8 cellular contexts compared by ENCODE assay signal in the genomic region with DNA sequence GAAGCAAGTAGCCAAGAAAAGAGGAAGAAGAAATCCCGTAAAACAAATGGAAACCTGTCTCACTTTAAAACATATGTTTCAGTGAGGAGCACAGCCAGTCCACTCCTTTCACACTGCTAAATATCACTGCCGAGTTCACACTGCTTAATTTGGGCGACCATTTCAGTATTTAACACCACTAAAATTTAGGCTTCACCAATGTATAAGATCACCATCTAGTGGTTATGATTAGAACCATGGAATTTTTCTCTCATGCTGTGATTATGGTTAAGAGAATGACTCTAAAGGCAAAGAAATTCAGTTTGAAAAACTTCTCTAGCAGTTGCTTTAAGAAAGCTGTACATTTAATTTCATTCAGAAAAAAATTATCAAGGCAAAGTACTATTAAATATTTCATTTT. TPM values are rescaled to one million over a fixed set of nuclear protein-coding genes. Genes with fewer than 3 reads are reported as not detected.
DNase-seq lines count a peak whose midpoint lies in the region; ATAC-seq and TF ChIP-seq lines count a peak whose summit lies in the region.

No MANE protein-coding gene starts in this region.

- peak overlapping the region; percentile 28 for H3K27ac Mint-ChIP-seq in activated CD4-positive, alpha-beta memory T cell treated with anti-CD3 and anti-CD28 coated beads for 36 hours
- no peak overlapping the region for H3K27ac Mint-ChIP-seq in activated CD4-positive, alpha-beta memory T cell treated with anti-CD3 and anti-CD28 coated beads, Interleukin-2, amount 10 ng/mL, durations not matched to agents 7 days and 5 days

- H3K27ac ChIP-seq in SK-N-SH (ENCODE audit: low read depth in 2 of 2, low read length in 1 of 2): peak overlapping the region in 1 of 2 experiments; percentile 9; a peak in 1 of 4 replicates
- H3K27ac ChIP-seq in ovary: no peak overlapping the region

- H3K4me1 Mint-ChIP-seq in activated CD4-positive, alpha-beta memory T cell treated with anti-CD3 and anti-CD28 coated beads for 36 hours (ENCODE audit: low read depth): peaks cover 14% of the 10 kb centered on the region
- peaks cover 17% of the 10 kb centered on the region for H3K4me1 Mint-ChIP-seq in activated CD4-positive, alpha-beta memory T cell treated with anti-CD3 and anti-CD28 coated beads, Interleukin-2, amount 10 ng/mL, durations not matched to agents 7 days and 5 days

- H3K9ac ChIP-seq in SK-N-SH: no peak overlapping the region

- H3K4me1 ChIP-seq in SK-N-SH (ENCODE audit: control insufficient read depth in 1 of 2, insufficient read depth in 2 of 2, low read depth in 1 of 2, low read length in 1 of 2): peaks cover 0 to 4% of the 10 kb centered on the region in 2 experiments; a peak in 2 of 4 replicates
- no peaks in the 10 kb centered on the region for H3K4me1 ChIP-seq in ovary (ENCODE audit: insufficient read depth)

- H3K4me3 Mint-ChIP-seq in activated CD4-positive, alpha-beta memory T cell treated with anti-CD3 and anti-CD28 coated beads for 36 hours: no peak overlapping the region
- H3K4me3 Mint-ChIP-seq in activated CD4-positive, alpha-beta memory T cell treated with anti-CD3 and anti-CD28 coated beads, Interleukin-2, amount 10 ng/mL, durations not matched to agents 7 days and 5 days: no peak overlapping the region

- H3K4me3 ChIP-seq in SK-N-SH (ENCODE audit: low read depth in 2 of 2, low read length in 1 of 2) (no peak overlapping the region), fibroblast of mammary gland (ENCODE audit: control insufficient read depth, low read depth, low read length) (no peak overlapping the region), ovary (no peak overlapping the region)

- WGBS in SK-N-SH (ENCODE audit: low lambda C conversion rate): 28% methylated on average over 3 of the region's 3 CpGs
- WGBS in ovary, 3 donors: 7 to 8% (median 8%) methylated on average over 3 of the region's 3 CpGs

- TF ChIP-seq EP300 in SK-N-SH (IDR thresholded peaks at IDR 0.05; ENCODE audit: borderline replicate concordance in 1 of 2, low read depth in 1 of 2, low read length in 1 of 2) (no peak), ovary (IDR thresholded peaks at IDR 0.05) (no peak)

- H2AFZ ChIP-seq in SK-N-SH (ENCODE audit: low read depth): peak overlapping the region; percentile 44

- no peaks in the 10 kb centered on the region for H3K27me3 ChIP-seq in SK-N-SH (ENCODE audit: insufficient read depth)
- H3K27me3 ChIP-seq in ovary: no peaks in the 10 kb centered on the region

- no peak for TF ChIP-seq POLR2A in ovary (IDR thresholded peaks at IDR 0.05)

- ATAC-seq in GM21367 (IDR thresholded peaks at IDR 0.05; ENCODE audit: unreplicated experiment) (peak; percentile 96), HG03469 (IDR thresholded peaks at IDR 0.05; ENCODE audit: unreplicated experiment) (peak; percentile 90)

- H3K9me3 Mint-ChIP-seq in activated CD4-positive, alpha-beta memory T cell treated with anti-CD3 and anti-CD28 coated beads for 36 hours: no peaks in the 10 kb centered on the region
- H3K9me3 Mint-ChIP-seq in activated CD4-positive, alpha-beta memory T cell treated with anti-CD3 and anti-CD28 coated beads, Interleukin-2, amount 10 ng/mL, durations not matched to agents 7 days and 5 days: peaks cover 1% of the 10 kb centered on the region

- POLR2A ChIA-PET in activated CD4-positive, alpha-beta memory T cell treated with anti-CD3 and anti-CD28 coated beads for 36 hours (lab: Charles Lee): no interaction called here
- POLR2A ChIA-PET in activated CD4-positive, alpha-beta memory T cell treated with anti-CD3 and anti-CD28 coated beads, Interleukin-2, amount 10 ng/mL, durations not matched to agents 7 days and 5 days (lab: Charles Lee): interaction anchor here (0.8 to 1.4 kb wide), 4 partner anchors 12 to 98 kb away, joined by 3 read pairs; a partner anchor contains a TSS
- POLR2A ChIA-PET in SK-N-SH (lab: Yijun Ruan, JAX): no interaction called here

- peaks cover 99% of the 10 kb centered on the region for H3K79me2 ChIP-seq in SK-N-SH (ENCODE audit: insufficient read depth)

- peak; percentile 68 for TF ChIP-seq RAD21 in SK-N-SH (IDR thresholded peaks at IDR 0.05; ENCODE audit: low read length)

- H3K27me3 Mint-ChIP-seq in activated CD4-positive, alpha-beta memory T cell treated with anti-CD3 and anti-CD28 coated beads for 36 hours: no peaks in the 10 kb centered on the region
- H3K27me3 Mint-ChIP-seq in activated CD4-positive, alpha-beta memory T cell treated with anti-CD3 and anti-CD28 coated beads, Interleukin-2, amount 10 ng/mL, durations not matched to agents 7 days and 5 days: no peaks in the 10 kb centered on the region

- H3K9me3 ChIP-seq in SK-N-SH (no peaks in the 10 kb centered on the region), ovary (no peaks in the 10 kb centered on the region)

- H4K20me1 ChIP-seq in SK-N-SH (ENCODE audit: insufficient read depth): peaks cover 9% of the 10 kb centered on the region; the same call in 1 of the 2 replicates

- CTCF ChIA-PET in activated CD4-positive, alpha-beta memory T cell treated with anti-CD3 and anti-CD28 coated beads for 36 hours (lab: Charles Lee): interaction anchor here (0.7 to 2.3 kb wide), 24 partner anchors 10 to 338 kb away, joined by 3 to 16 read pairs (median 4); a partner anchor contains a TSS
- CTCF ChIA-PET in activated CD4-positive, alpha-beta memory T cell treated with anti-CD3 and anti-CD28 coated beads, Interleukin-2, amount 10 ng/mL, durations not matched to agents 7 days and 5 days (lab: Charles Lee): interaction anchor here (0.6 to 4.0 kb wide), 29 partner anchors 10 to 338 kb away, joined by 3 to 22 read pairs (median 4); a partner anchor contains a TSS
- CTCF ChIA-PET in SK-N-SH (lab: Yijun Ruan, JAX): interaction anchor here (0.6 to 2.7 kb wide), 25 partner anchors 9 to 1819 kb away, joined by 3 to 15 read pairs (median 4); a partner anchor contains a TSS

- peaks cover 9% of the 10 kb centered on the region for H3K36me3 Mint-ChIP-seq in activated CD4-positive, alpha-beta memory T cell treated with anti-CD3 and anti-CD28 coated beads for 36 hours
- H3K36me3 Mint-ChIP-seq in activated CD4-positive, alpha-beta memory T cell treated with anti-CD3 and anti-CD28 coated beads, Interleukin-2, amount 10 ng/mL, durations not matched to agents 7 days and 5 days (ENCODE audit: low read depth): peaks cover 19% of the 10 kb centered on the region

- peaks cover 0 to 13% of the 10 kb centered on the region in 2 experiments for H3K36me3 ChIP-seq in SK-N-SH (replicated peaks in 1 of 2; ENCODE audit: control insufficient read depth in 1 of 2, insufficient read depth in 2 of 2, low read length in 1 of 2)
- no peaks in the 10 kb centered on the region for H3K36me3 ChIP-seq in ovary

- H3K4me2 ChIP-seq in SK-N-SH: peak overlapping the region; percentile 55; the same call in 1 of the 2 replicates

- TF ChIP-seq CTCF in SK-N-SH (IDR thresholded peaks at IDR 0.05) (peak; percentile 77), fibroblast of mammary gland (conservative IDR thresholded peaks at IDR 0.05; ENCODE audit: control insufficient read depth, insufficient read depth, low read depth, low read length) (peak; percentile 62), ovary (IDR thresholded peaks at IDR 0.05) (peak; percentile 34 to 43 (median 37))

- no peak for DNase-seq in activated CD4-positive, alpha-beta memory T cell treated with anti-CD3 and anti-CD28 coated beads for 36 hours
- DNase-seq in activated CD4-positive, alpha-beta memory T cell treated with anti-CD3 and anti-CD28 coated beads, Interleukin-2, amount 10 ng/mL, durations not matched to agents 7 days and 5 days: no peak
- peak; percentile 39 for DNase-seq in SK-N-SH
- peak; percentile 62 for DNase-seq in fibroblast of mammary gland (ENCODE audit: low read depth)
- DNase-seq in ovary: no peak
- DNase-seq in activated CD4-positive, CD25-positive, alpha-beta regulatory T cell (lab: John Stamatoyannopoulos, UW): no peak

- intact Hi-C loops in activated CD4-positive, alpha-beta memory T cell treated with anti-CD3 and anti-CD28 coated beads for 36 hours (cut with micrococcal nuclease): loop anchor here (1.0 to 5.0 kb wide), 5 partner anchors 17 to 333 kb away; a partner anchor contains a TSS
- intact Hi-C loops in ovary (cut with DNase I): loop anchor here in 1 of 4 donors (10.0 kb wide), 1 partner anchor 153 kb away; no protein-coding TSS in a partner anchor

- peaks cover 24% of the 10 kb centered on the region for H3F3A ChIP-seq in SK-N-SH (replicated peaks; ENCODE audit: insufficient read depth)

- H3K9me2 ChIP-seq in SK-N-SH: no peaks in the 10 kb centered on the region

TF ChIP-seq in SK-N-SH, 30 proteins besides CTCF, POLR2A, EP300 and RAD21:
- TF ChIP-seq SMC3 (IDR thresholded peaks at IDR 0.05; ENCODE audit: low read depth, low read length) (peak; percentile 44), NRF1 (IDR thresholded peaks at IDR 0.05; ENCODE audit: low read depth, low read length) (no peak)

RNA-seq across cellular contexts. Expression of a gene that starts 16.6 kb away (rescaled TPM):
- total RNA-seq in activated CD4-positive, alpha-beta memory T cell treated with anti-CD3 and anti-CD28 coated beads for 36 hours: 10 to 100 TPM; 62.1 to 62.3 TPM
- 10 to 100 TPM; 74.7 to 75.5 TPM for total RNA-seq in activated CD4-positive, alpha-beta memory T cell treated with anti-CD3 and anti-CD28 coated beads, Interleukin-2, amount 10 ng/mL, durations not matched to agents 7 days and 5 days
- polyA plus RNA-seq in SK-N-SH (2012; rRNA removed): 3.9 and 5.9 TPM in 2 replicates
- polyA plus RNA-seq in SK-N-SH (2012; cell fraction: cytosol; rRNA removed): 4.3 and 4.8 TPM in 2 replicates
- polyA plus RNA-seq in SK-N-SH (2012; cell fraction: nucleus; rRNA removed): 7.9 and 18.4 TPM in 2 replicates
- 10 to 100 TPM; 14.8 to 26.7 (median 23.3) TPM for total RNA-seq in ovary
- polyA plus RNA-seq in ovary: 10 to 100 TPM in 1 of 2 donors, 1 to 10 TPM in 1; 4.5 to 11.3 TPM

Comparison
In these comparisons a context has a peak if more than half of its experiments do, and no peak if none do; other contexts are left out.
1. DNase-seq: peak in SK-N-SH (single experiment) and fibroblast of mammary gland (single experiment); none in activated CD4-positive, alpha-beta memory T cell treated with anti-CD3 and anti-CD28 coated beads for 36 hours (single experiment), activated CD4-positive, alpha-beta memory T cell treated with anti-CD3 and anti-CD28 coated beads, Interleukin-2, amount 10 ng/mL, durations not matched to agents 7 days and 5 days (single experiment), ovary (0 of 5) and activated CD4-positive, CD25-positive, alpha-beta regulatory T cell (0 of 4).
2. Peak in every context shown above with its lines, with median percentiles within 50 percentile points of each other: CTCF ChIP-seq.